8 cellular contexts compared by ENCODE assay signal in the genomic region with DNA sequence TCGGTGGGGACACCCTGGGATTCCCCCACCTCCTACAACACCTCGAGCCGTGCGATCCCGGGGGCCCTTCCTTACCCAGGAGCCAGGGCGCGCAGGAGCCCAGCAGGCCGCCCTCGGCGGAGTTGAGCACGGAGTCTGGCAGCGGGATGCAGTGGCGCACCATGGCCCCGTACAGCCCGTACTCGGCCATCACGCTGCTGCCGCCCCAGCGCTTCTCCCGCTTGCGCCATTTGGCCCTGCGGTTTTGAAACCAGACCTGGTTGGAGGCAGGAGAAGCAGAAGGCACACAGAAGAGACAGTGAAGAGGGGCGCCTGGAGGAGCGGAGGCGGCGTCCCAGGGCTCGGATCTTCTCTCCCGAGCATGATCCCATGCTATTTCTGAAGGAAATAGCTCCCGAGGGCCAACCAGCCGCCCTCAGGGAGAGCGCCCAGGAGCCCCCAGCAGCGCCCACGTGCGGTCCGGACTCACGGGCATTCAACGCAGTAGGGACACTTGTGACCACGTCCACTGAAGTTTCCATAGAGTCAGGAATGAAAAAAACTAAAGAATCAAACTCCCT. TPM values are rescaled to one million over a fixed set of nuclear protein-coding genes. Genes with fewer than 3 reads are reported as not detected.
DNase-seq lines count a peak whose midpoint lies in the region; ATAC-seq and TF ChIP-seq lines count a peak whose summit lies in the region.

No MANE protein-coding gene starts in this region.

- H3K4me2 ChIP-seq in DND-41 (ENCODE audit: insufficient read depth, low read length) (no peak overlapping the region), PC-3 (ENCODE audit: low read length) (peak overlapping the region; percentile 63)

- H3K4me3 ChIP-seq in DND-41 (ENCODE audit: low read depth in 1 of 2, low read length in 2 of 2), result no peak overlapping the region
- peak overlapping the region; percentile 45 for H3K4me3 ChIP-seq in PC-3 (ENCODE audit: low read length)

- BruUV-seq in PC-3 (replicated peaks; lab: Mats Ljungman, UMichigan), result no TSS peak

- H3K27me3 ChIP-seq in DND-41 (ENCODE audit: insufficient read depth, low read length, poor library complexity), result no peaks in the 10 kb centered on the region
- H3K27me3 ChIP-seq in PC-3 (ENCODE audit: low read length), result no peaks in the 10 kb centered on the region

- H2AFZ ChIP-seq in DND-41 (ENCODE audit: low read depth, low read length) (no peak overlapping the region), PC-3 (ENCODE audit: low read length) (peak overlapping the region; percentile 54)

- no peak for ATAC-seq in DND-41 (ENCODE audit: insufficient read depth, low read depth)
- ATAC-seq in PC-3, result peak; percentile 50

- TF ChIP-seq CTCF in DND-41 (IDR thresholded peaks at IDR 0.05; ENCODE audit: borderline replicate concordance, extremely low read depth, low read length, poor library complexity, severe bottlenecking) (no peak), PC-3 (conservative IDR thresholded peaks at IDR 0.05; ENCODE audit: low read depth, low read length) (no peak)

- H4K20me1 ChIP-seq in DND-41 (ENCODE audit: insufficient read depth, low read length), result no peaks in the 10 kb centered on the region
- no peaks in the 10 kb centered on the region for H4K20me1 ChIP-seq in PC-3 (ENCODE audit: low read length)

- CTCF ChIA-PET in PC-3 (lab: Charles Lee), result no interaction called here

- H3K27ac ChIP-seq in DND-41 (ENCODE audit: low read length) (peak overlapping the region; percentile 77), PC-3 (ENCODE audit: low read length) (no peak overlapping the region)

- H3K36me3 ChIP-seq in DND-41 (ENCODE audit: insufficient read depth, low read length), result no peaks in the 10 kb centered on the region
- H3K36me3 ChIP-seq in PC-3 (ENCODE audit: low read depth, low read length), result no peaks in the 10 kb centered on the region

- H3K4me1 ChIP-seq in DND-41 (ENCODE audit: insufficient read depth, low read length) (peaks cover 31% of the 10 kb centered on the region), PC-3 (ENCODE audit: insufficient read depth, low read length) (peaks cover 25% of the 10 kb centered on the region)

- no peaks in the 10 kb centered on the region for H3K9me3 ChIP-seq in DND-41 (ENCODE audit: insufficient read depth, low read length, severe bottlenecking)
- no peaks in the 10 kb centered on the region for H3K9me3 ChIP-seq in PC-3 (ENCODE audit: low read length)

- no peaks in the 10 kb centered on the region for H3K9me2 ChIP-seq in PC-3 (replicated peaks; ENCODE audit: low read length)

- H3K9ac ChIP-seq in DND-41 (ENCODE audit: low read depth, low read length) (no peak overlapping the region), PC-3 (ENCODE audit: low read length) (no peak overlapping the region)

- intact Hi-C loops in PC-3 (cut with micrococcal nuclease), result loop anchor here (5.0 kb wide), 1 partner anchor 60 kb away; no protein-coding TSS in a partner anchor
- intact Hi-C loops in posterior vena cava (cut with DNase I), result loop anchor here in 1 of 2 donors (5.0 kb wide), 1 partner anchor 100 kb away; no protein-coding TSS in a partner anchor

- H3K79me2 ChIP-seq in DND-41 (ENCODE audit: insufficient read depth, low read length) (no peaks in the 10 kb centered on the region), PC-3 (ENCODE audit: low read length) (no peaks in the 10 kb centered on the region)

- DNase-seq in DND-41 (no peak), PC-3 (no peak), fibroblast of gingiva (ENCODE audit: low read depth) (peak; percentile 32), posterior vena cava (ENCODE audit: low spot score) (peak; percentile 84), A172 (ENCODE audit: low spot score) (no peak)
- DNase-seq in NK-92 treated with Interleukin-12 subunit alpha and Interleukin-12 subunit beta, amount 100 ng/mL, for 24 hours (lab: John Stamatoyannopoulos, UW), result no peak
- DNase-seq in stimulated activated CD4-positive, alpha-beta T cell treated with anti-CD3 and anti-CD28 coated beads, Interleukin-1b, Interleukin-23, amount 100 ng/mL, for 48 hours, result no peak
- DNase-seq in activated naive CD4-positive, alpha-beta T cell (lab: John Stamatoyannopoulos, UW), result no peak

- POLR2A ChIA-PET in PC-3 (lab: Charles Lee; ENCODE audit: unreplicated experiment), result no interaction called here

- peaks cover 3% of the 10 kb centered on the region for H3F3A ChIP-seq in PC-3 (ENCODE audit: low read length, unreplicated experiment)

RNA-seq across cellular contexts. Expression of a gene that starts 4.3 kb away (rescaled TPM):
- total RNA-seq in PC-3 (2014; rRNA removed) (not detected in 2 replicates), posterior vena cava (not detected)
- 0.10 TPM in 1 of 2 replicates, not detected in the other for total RNA-seq in A172 (2014; rRNA removed; shearing (Covaris generic))

RNA-seq across cellular contexts. Expression of a gene that starts 19.8 kb away (rescaled TPM):
- total RNA-seq in PC-3 (2014; rRNA removed), result 2.3 and 2.4 TPM in 2 replicates
- 10 to 100 TPM; 11.6 to 12.2 TPM for total RNA-seq in posterior vena cava
- total RNA-seq in A172 (2014; rRNA removed; shearing (Covaris generic)), result 0.10 and 0.57 TPM in 2 replicates

Comparison
In these comparisons a context has a peak if more than half of its experiments do, and no peak if none do; other contexts are left out.
1. DNase-seq: peak in fibroblast of gingiva (single experiment) and posterior vena cava (single experiment); none in DND-41 (single experiment), PC-3 (single experiment), NK-92 treated with Interleukin-12 subunit alpha and Interleukin-12 subunit beta, amount 100 ng/mL, for 24 hours (single experiment), A172 (single experiment), stimulated activated CD4-positive, alpha-beta T cell treated with anti-CD3 and anti-CD28 coated beads, Interleukin-1b, Interleukin-23, amount 100 ng/mL, for 48 hours (single experiment) and activated naive CD4-positive, alpha-beta T cell (0 of 4).